ENCODE assay signal across 9 cellular contexts in genomic region chr11:67436459-67437081, GRCh38. TPM values are rescaled to one million over a fixed set of nuclear protein-coding genes. Genes with fewer than 3 reads are reported as not detected.
DNase-seq lines count a peak whose midpoint lies in the region; ATAC-seq and TF ChIP-seq lines count a peak whose summit lies in the region.
"Had no signal": no experiment of that assay in that cellular context is flagged by ENCODE, and none has a peak within 500 bp of the region (broad histone marks: within the 10 kb centered on the region; RNA-seq: fewer than 3 reads in every experiment).

No MANE protein-coding gene starts in this region.

- DNase-seq in activated T-helper 1 cell treated with Interleukin-2 at 50 U/mL for 16 hours (ENCODE audit: low read depth) (peak; percentile 49), prostate gland (ENCODE audit: low spot score) (no peak), RPMI8226 (no peak)
- peak in 8 of 9 donors; percentile 29 to 70 (median 55) for DNase-seq in naive thymus-derived CD4-positive, alpha-beta T cell

- no peaks in the 10 kb centered on the region for H3K27me3 Mint-ChIP-seq in naive thymus-derived CD4-positive, alpha-beta T cell

- TF ChIP-seq POLR2A in GM19193 (IDR thresholded peaks at IDR 0.05; ENCODE audit: extremely low read depth, insufficient read depth, insufficient read length), result peak; percentile 78
- TF ChIP-seq POLR2A in prostate gland (IDR thresholded peaks at IDR 0.05), result no peak

- no peaks in the 10 kb centered on the region for H3K9me3 ChIP-seq in KOPT-K1 (ENCODE audit: insufficient read depth, low read length, poor library complexity, severe bottlenecking)
- no peaks in the 10 kb centered on the region for H3K9me3 ChIP-seq in naive thymus-derived CD4-positive, alpha-beta T cell (ENCODE audit: control insufficient read depth in 2 of 3, low read length in 3 of 3)
- H3K9me3 ChIP-seq in prostate gland, result no peaks in the 10 kb centered on the region

- ATAC-seq in naive thymus-derived CD4-positive, alpha-beta T cell, result peak; percentile 33
- ATAC-seq in HG02973 (IDR thresholded peaks at IDR 0.05; ENCODE audit: unreplicated experiment) (no peak), HG03139 (IDR thresholded peaks at IDR 0.05; ENCODE audit: unreplicated experiment) (no peak)

- no peaks in the 10 kb centered on the region for H3K27me3 ChIP-seq in naive thymus-derived CD4-positive, alpha-beta T cell (ENCODE audit: control insufficient read depth in 2 of 2, insufficient read depth in 2 of 2, low read length in 2 of 2)
- no peaks in the 10 kb centered on the region for H3K27me3 ChIP-seq in prostate gland (replicated peaks; ENCODE audit: insufficient read depth)

- H3K36me3 ChIP-seq in KOPT-K1 (ENCODE audit: insufficient read depth, low read length), result peaks cover 49% of the 10 kb centered on the region
- peaks cover 0 to 53% (median 15%) of the 10 kb centered on the region in 3 experiments for H3K36me3 ChIP-seq in naive thymus-derived CD4-positive, alpha-beta T cell (ENCODE audit: control insufficient read depth in 2 of 3, insufficient read depth in 3 of 3, low read length in 3 of 3)
- H3K36me3 ChIP-seq in prostate gland, result peaks cover 16 to 19% of the 10 kb centered on the region in 2 donors

- CTCF ChIA-PET in naive thymus-derived CD4-positive, alpha-beta T cell (lab: Charles Lee), result interaction anchor here (0.6 to 5.9 kb wide), 10 partner anchors 11 to 48 kb away, joined by 3 to 37 read pairs (median 5); partner anchors contain the start of genes AIP, PPP1CA, TBC1D10C and TMEM134

- H3K9me3 Mint-ChIP-seq in naive thymus-derived CD4-positive, alpha-beta T cell, result peaks cover 0 to 1% (median 0%) of the 10 kb centered on the region in 11 donors

- WGBS in prostate gland, result 49% methylated on average over 6 of the region's 6 CpGs

- peak overlapping the region; percentile 100 for H3K4me3 ChIP-seq in naive thymus-derived CD4-positive, alpha-beta T cell (ENCODE audit: low read length)
- H3K4me3 ChIP-seq in prostate gland, result no peak overlapping the region

- H3K27ac Mint-ChIP-seq in naive thymus-derived CD4-positive, alpha-beta T cell, result peak overlapping the region; percentile 71 to 97 (median 92)

- no peak for TF ChIP-seq CTCF in prostate gland (IDR thresholded peaks at IDR 0.05)

- peaks cover 45 to 74% of the 10 kb centered on the region in 2 donors for H3K4me1 ChIP-seq in naive thymus-derived CD4-positive, alpha-beta T cell (ENCODE audit: control insufficient read depth in 2 of 2, insufficient read depth in 2 of 2, low read length in 2 of 2)
- H3K4me1 ChIP-seq in prostate gland (replicated peaks), result peaks cover 8% of the 10 kb centered on the region

- peak overlapping the region; percentile 85 to 99 (median 97) for H3K4me3 Mint-ChIP-seq in naive thymus-derived CD4-positive, alpha-beta T cell

- H3K27ac ChIP-seq in KOPT-K1 (ENCODE audit: low read depth, low read length, poor library complexity, severe bottlenecking) (peak overlapping the region; percentile 100), prostate gland (peak overlapping the region in 1 of 2 donors; percentile 4)
- peak overlapping the region; percentile 85 for H3K27ac ChIP-seq in naive thymus-derived CD4-positive, alpha-beta T cell (ENCODE audit: low read depth, low read length)

- peaks cover 0 to 46% (median 7%) of the 10 kb centered on the region in 5 donors for H3K36me3 Mint-ChIP-seq in naive thymus-derived CD4-positive, alpha-beta T cell

- peaks cover 44 to 78% (median 55%) of the 10 kb centered on the region in 7 donors for H3K4me1 Mint-ChIP-seq in naive thymus-derived CD4-positive, alpha-beta T cell

- intact Hi-C loops in naive thymus-derived CD4-positive, alpha-beta T cell (cut with micrococcal nuclease), result loop anchor here (1.0 to 2.0 kb wide), 11 partner anchors 8 to 70 kb away; partner anchors contain the start of genes AIP (in 2 of the 2), RPS6KB2 (in 2 of the 2) and TMEM134 (in 2 of the 2)
- intact Hi-C loops in prostate gland (cut with DNase I), result no loop called here

- POLR2A ChIA-PET in naive thymus-derived CD4-positive, alpha-beta T cell (lab: Charles Lee), result interaction anchor here (0.6 to 31.8 kb wide), 19 partner anchors 8 to 196 kb away, joined by 3 to 1530 read pairs (median 9); partner anchors contain the start of genes AIP, CABP4, CARNS1 and GPR152

RNA-seq across cellular contexts. Expression of gene PTPRCAP, which starts 0.9 kb away (rescaled TPM):
- 100 to 1,000 TPM; 134 to 357 (median 194) TPM for total RNA-seq in naive thymus-derived CD4-positive, alpha-beta T cell
- polyA plus RNA-seq in naive thymus-derived CD4-positive, alpha-beta T cell, result 100 to 1,000 TPM; 498 to 670 TPM
- 1 to 10 TPM; 2.9 to 5.9 TPM for total RNA-seq in prostate gland

RNA-seq across cellular contexts. Expression of gene CORO1B, which starts 6.7 kb away (rescaled TPM):
- total RNA-seq in naive thymus-derived CD4-positive, alpha-beta T cell, result 100 to 1,000 TPM in 1 of 5 experiments, 10 to 100 TPM in 4; 15.6 to 311 (median 28.5) TPM
- 10 to 100 TPM; 21.3 to 40.8 TPM for polyA plus RNA-seq in naive thymus-derived CD4-positive, alpha-beta T cell
- total RNA-seq in prostate gland, result 100 to 1,000 TPM; 106 to 184 TPM

RNA-seq across cellular contexts. Expression of gene RPS6KB2, which starts 8.3 kb away (rescaled TPM):
- 10 to 100 TPM; 61.9 to 83.9 (median 77.7) TPM for total RNA-seq in naive thymus-derived CD4-positive, alpha-beta T cell
- polyA plus RNA-seq in naive thymus-derived CD4-positive, alpha-beta T cell, result 10 to 100 TPM; 45.2 to 46.6 TPM
- total RNA-seq in prostate gland, result 10 to 100 TPM; 54.5 to 72.9 TPM

RNA-seq across cellular contexts. Expression of gene GPR152, which starts 16.0 kb away (rescaled TPM):
- total RNA-seq in naive thymus-derived CD4-positive, alpha-beta T cell, result not detected
- polyA plus RNA-seq in naive thymus-derived CD4-positive, alpha-beta T cell, result 1 to 10 TPM; 1.4 to 1.5 TPM
- total RNA-seq in prostate gland, result not detected
- total RNA-seq: lung microvascular endothelial cell had no signal

RNA-seq across cellular contexts. Expression of gene CABP4, which starts 18.6 kb away (rescaled TPM):
- total RNA-seq in naive thymus-derived CD4-positive, alpha-beta T cell, result 10 to 100 TPM in 2 of 5 experiments, 1 to 10 TPM in 3; 2.5 to 17.1 (median 3.4) TPM
- 1 to 10 TPM; 1.2 to 2.3 TPM for polyA plus RNA-seq in naive thymus-derived CD4-positive, alpha-beta T cell
- 1 to 10 TPM; 4.3 to 6.1 TPM for total RNA-seq in prostate gland

Comparison
In these comparisons a context has a peak if more than half of its experiments do, and no peak if none do; other contexts are left out.
1. DNase-seq: peak in activated T-helper 1 cell treated with Interleukin-2 at 50 U/mL for 16 hours (single experiment) and naive thymus-derived CD4-positive, alpha-beta T cell (8 of 9); none in prostate gland (single experiment) and RPMI8226 (single experiment).
2. RNA of gene PTPRCAP, which starts 0.9 kb away (total RNA-seq): 134 to 357 TPM in naive thymus-derived CD4-positive, alpha-beta T cell; 2.9 to 5.9 TPM in prostate gland; every median in the first group is over 10 times any median in the second.